22 cellular contexts compared by ENCODE assay signal in the genomic region with DNA sequence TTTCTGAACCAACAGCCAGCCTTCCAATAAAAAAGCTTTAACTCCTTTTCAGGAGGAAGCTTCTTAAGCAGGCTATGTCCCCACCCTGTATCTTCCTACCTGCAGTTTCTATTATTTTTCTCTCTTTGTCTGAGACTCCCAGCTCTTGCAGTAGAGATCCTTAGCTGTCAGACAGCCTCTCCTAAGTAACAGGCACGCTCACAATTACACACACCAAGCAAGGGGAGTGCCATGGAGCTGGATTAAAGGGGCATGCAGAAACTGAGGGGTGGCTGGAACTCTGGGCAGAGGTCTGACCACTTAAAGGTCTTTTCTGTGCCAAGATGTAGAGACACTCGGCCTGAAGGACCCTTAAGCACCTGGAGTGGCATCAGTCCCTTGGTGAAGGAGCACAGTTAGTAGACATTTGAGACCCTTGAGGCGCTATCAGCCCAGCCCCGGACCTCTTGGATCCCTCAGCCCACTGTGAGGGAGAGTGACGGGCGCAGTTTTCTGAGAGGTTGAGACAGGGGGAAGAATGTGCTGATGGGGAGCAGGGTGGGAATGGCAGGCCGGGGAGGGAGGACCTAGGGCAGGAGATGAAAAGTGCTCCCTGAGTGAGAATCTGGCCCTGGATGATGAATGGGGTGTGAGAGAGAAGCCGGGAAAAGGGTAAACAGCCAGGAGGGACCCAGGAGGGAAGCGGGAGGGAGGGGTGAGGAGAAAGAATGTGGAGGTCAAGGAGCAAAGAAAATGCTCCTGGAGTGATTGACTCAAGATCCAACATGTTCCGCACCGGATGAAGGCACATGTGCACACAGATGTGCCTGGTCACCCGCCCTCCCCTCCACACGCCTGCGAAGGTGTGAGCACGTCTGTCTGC. TPM values are rescaled to one million over a fixed set of nuclear protein-coding genes. Genes with fewer than 3 reads are reported as not detected.
DNase-seq lines count a peak whose midpoint lies in the region; ATAC-seq, FAIRE-seq and TF ChIP-seq lines count a peak whose summit lies in the region.
"Had no signal": no experiment of that assay in that cellular context is flagged by ENCODE, and none has a peak within 500 bp of the region (broad histone marks: within the 10 kb centered on the region; RNA-seq: fewer than 3 reads in every experiment).

No MANE protein-coding gene starts in this region.

- peaks cover 68% of the 10 kb centered on the region for H3K4me1 ChIP-seq in endothelial cell of umbilical vein (ENCODE audit: control insufficient read depth, extremely low read depth, insufficient read depth, low read length)
- H3K4me1 ChIP-seq: HAP-1 had no signal

- H3K9ac ChIP-seq in endothelial cell of umbilical vein (replicated peaks; ENCODE audit: extremely low read depth, insufficient read depth, low read length): peak overlapping the region; percentile 20

- BruUV-seq in endothelial cell of umbilical vein (replicated peaks; lab: Mats Ljungman, UMichigan): no TSS peak

- no peaks in the 10 kb centered on the region for H3K9me3 ChIP-seq in endothelial cell of umbilical vein (replicated peaks; ENCODE audit: control insufficient read depth, insufficient read depth, low read length)
- H3K9me3 ChIP-seq: esophagus squamous epithelium, HAP-1 had no signal

- H3K4me3 Mint-ChIP-seq in nephron: peak overlapping the region in 1 of 3 experiments; percentile 31
- H3K4me3 Mint-ChIP-seq in type B pancreatic cell: peak overlapping the region; percentile 65
- H3K4me3 Mint-ChIP-seq: activated CD8-positive, alpha-beta T cell treated with anti-CD3 and anti-CD28 coated beads for 36 hours; activated naive CD8-positive, alpha-beta T cell; activated T-cell treated with anti-CD3 and anti-CD28 coated beads, Interleukin-2, amount 50 U/mL, for 4 hours; immature natural killer cell had no signal

- TF ChIP-seq CTCF in endothelial cell of umbilical vein (IDR thresholded peaks at IDR 0.05; ENCODE audit: extremely low read depth in 1 of 2, insufficient read depth in 1 of 2, low read depth in 1 of 2, low read length in 2 of 2): no peak
- no peak for TF ChIP-seq CTCF in nephron (IDR thresholded peaks at IDR 0.05; ENCODE audit: unreplicated experiment in 3 of 3)
- no peak for TF ChIP-seq CTCF in type B pancreatic cell (conservative IDR thresholded peaks at IDR 0.05)

- no peaks in the 10 kb centered on the region for H3K9me1 ChIP-seq in endothelial cell of umbilical vein (replicated peaks; ENCODE audit: control insufficient read depth, extremely low read depth, insufficient read depth, low read length)

- no peak overlapping the region for H3K27ac ChIP-seq in endothelial cell of umbilical vein (ENCODE audit: insufficient read depth, low read depth, low read length)
- H3K27ac ChIP-seq: C4-2B had no signal

- no peak overlapping the region for H3K4me2 ChIP-seq in endothelial cell of umbilical vein (ENCODE audit: insufficient read depth, low read length)

- H3K36me3 Mint-ChIP-seq in nephron (ENCODE audit: low read depth): peaks cover 9% of the 10 kb centered on the region
- peaks cover 26% of the 10 kb centered on the region for H3K36me3 Mint-ChIP-seq in type B pancreatic cell
- H3K36me3 Mint-ChIP-seq: activated naive CD8-positive, alpha-beta T cell; immature natural killer cell had no signal

- CTCF ChIA-PET in endothelial cell of umbilical vein (lab: Charles Lee): interaction anchor here (1.1 to 2.0 kb wide), 3 partner anchors 8 to 14 kb away, joined by 3 to 8 read pairs (median 6); no protein-coding TSS in a partner anchor

- intact Hi-C loops in endothelial cell of umbilical vein (cut with micrococcal nuclease): no loop called here

- no peak for ATAC-seq in GM21619 (IDR thresholded peaks at IDR 0.05; ENCODE audit: unreplicated experiment)
- no peak for ATAC-seq in HG03159 (IDR thresholded peaks at IDR 0.05; ENCODE audit: unreplicated experiment)
- ATAC-seq: activated CD8-positive, alpha-beta T cell treated with anti-CD3 and anti-CD28 coated beads for 36 hours; activated T-cell treated with anti-CD3 and anti-CD28 coated beads, Interleukin-2, amount 50 U/mL, for 4 hours had no signal

- no peaks in the 10 kb centered on the region for H3K27me3 ChIP-seq in endothelial cell of umbilical vein (ENCODE audit: control insufficient read depth in 2 of 2, insufficient read depth in 2 of 2, low read length in 2 of 2)
- H3K27me3 ChIP-seq: esophagus squamous epithelium had no signal

- peaks cover 8 to 12% of the 10 kb centered on the region in 2 experiments for H3K36me3 ChIP-seq in endothelial cell of umbilical vein (ENCODE audit: control insufficient read depth in 2 of 2, extremely low read depth in 1 of 2, insufficient read depth in 2 of 2, low read length in 2 of 2)
- H3K36me3 ChIP-seq: HAP-1 had no signal

- H3K9me3 Mint-ChIP-seq in nephron (no peaks in the 10 kb centered on the region), type B pancreatic cell (peaks cover 6% of the 10 kb centered on the region)
- H3K9me3 Mint-ChIP-seq: activated CD8-positive, alpha-beta T cell treated with anti-CD3 and anti-CD28 coated beads for 36 hours; activated T-cell treated with anti-CD3 and anti-CD28 coated beads, Interleukin-2, amount 50 U/mL, for 4 hours; immature natural killer cell had no signal

- dilution Hi-C loops in endothelial cell of umbilical vein (cut with MboI; ENCODE audit: extremely low pct_ligation_motif_present, low sequenced_read_pairs): loop anchor here (25.0 kb wide), 1 partner anchor 94 kb away; no protein-coding TSS in a partner anchor

- H2AFZ ChIP-seq in endothelial cell of umbilical vein (ENCODE audit: low read depth, low read length): no peak overlapping the region

- no peak for FAIRE-seq in endothelial cell of umbilical vein (lab: Jason Lieb, UNC)
- FAIRE-seq: A204.1, GM18507 had no signal

- no peak for TF ChIP-seq POLR2A in endothelial cell of umbilical vein (IDR thresholded peaks at IDR 0.05; ENCODE audit: low read depth, low read length)

- H3K27ac Mint-ChIP-seq in nephron: peak overlapping the region; percentile 66 to 73 (median 72)
- H3K27ac Mint-ChIP-seq in type B pancreatic cell: peak overlapping the region; percentile 71
- H3K27ac Mint-ChIP-seq: activated CD8-positive, alpha-beta T cell treated with anti-CD3 and anti-CD28 coated beads for 36 hours; activated naive CD8-positive, alpha-beta T cell; immature natural killer cell had no signal

- POLR2A ChIA-PET in endothelial cell of umbilical vein (lab: Charles Lee): no interaction called here

- peak in 2 of 3 experiments; percentile 31 to 43 for DNase-seq in NCI-H1417 (lab: John Stamatoyannopoulos, UW)
- no peak for DNase-seq in NCI-H1417 treated with DMSO at 0.1 percent for 48 hours (lab: John Stamatoyannopoulos, UW)
- DNase-seq in endothelial cell of umbilical vein (ENCODE audit: low read depth, low spot score): no peak
- DNase-seq in type B pancreatic cell (ENCODE audit: extremely low spot score, unreplicated experiment): no peak
- DNase-seq in hippocampal formation (lab: John Stamatoyannopoulos, UW): no peak
- DNase-seq: activated CD8-positive, alpha-beta T cell treated with anti-CD3 and anti-CD28 coated beads for 36 hours; activated T-cell treated with anti-CD3 and anti-CD28 coated beads, Interleukin-2, amount 50 U/mL, for 4 hours; dorsolateral prefrontal cortex; esophagus squamous epithelium; immature natural killer cell; Karpas-422; NK-92 treated with Interleukin-12 subunit alpha and Interleukin-12 subunit beta, amount 100 ng/mL, for 24 hours; stimulated activated CD4-positive, alpha-beta T cell treated with anti-CD3 and anti-CD28 coated beads, Interleukin-4, amount 100 ng/mL, for 1 hour; SW 1271 had no signal

- peaks cover 91% of the 10 kb centered on the region for H3K4me1 Mint-ChIP-seq in nephron
- H3K4me1 Mint-ChIP-seq in type B pancreatic cell (ENCODE audit: unreplicated experiment): peaks cover 90% of the 10 kb centered on the region

- H3K27me3 Mint-ChIP-seq in nephron (ENCODE audit: low read depth) (peaks cover 23% of the 10 kb centered on the region), type B pancreatic cell (no peaks in the 10 kb centered on the region)

- no peak overlapping the region for H3K4me3 ChIP-seq in endothelial cell of umbilical vein (replicated peaks in 1 of 3; ENCODE audit: insufficient read depth in 1 of 3, low read depth in 1 of 3, low read length in 3 of 3)
- H3K4me3 ChIP-seq: dorsolateral prefrontal cortex, esophagus squamous epithelium, HAP-1 had no signal

- no peaks in the 10 kb centered on the region for H4K20me1 ChIP-seq in endothelial cell of umbilical vein (replicated peaks; ENCODE audit: control insufficient read depth, extremely low read depth, insufficient read depth, low read length)

- H3K79me2 ChIP-seq in endothelial cell of umbilical vein (ENCODE audit: control insufficient read depth, insufficient read depth, low read length): peaks cover 100% of the 10 kb centered on the region

TF ChIP-seq in endothelial cell of umbilical vein, 7 proteins besides CTCF, POLR2A, EP300 and RAD21:
- TF ChIP-seq MYC (IDR thresholded peaks at IDR 0.05; ENCODE audit: low read depth, low read length) (no peak), GATA2 (IDR thresholded peaks at IDR 0.05; ENCODE audit: insufficient read depth, insufficient read length, low read depth, low read length) (no peak), EZH2 (IDR thresholded peaks at IDR 0.05; ENCODE audit: borderline replicate concordance, low read depth, low read length, severe bottlenecking) (no peak), JUN (IDR thresholded peaks at IDR 0.05; ENCODE audit: borderline replicate concordance, insufficient read depth, insufficient read length, low read depth) (no peak), POLR2AphosphoS5 (IDR thresholded peaks at IDR 0.05; ENCODE audit: insufficient read depth, low read depth, low read length) (no peak), FOS (IDR thresholded peaks at IDR 0.05; ENCODE audit: borderline replicate concordance, insufficient read depth, low read length) (no peak)

RNA-seq across cellular contexts. Expression of gene PLXNA2, which starts 13.3 kb away (rescaled TPM):
- total RNA-seq in endothelial cell of umbilical vein (229 and 302 TPM in 2 replicates), type B pancreatic cell (ENCODE audit: low replicate concordance) (80.1 and 120 TPM in 2 replicates)
- 42.6 and 43.3 TPM in 2 replicates for polyA plus RNA-seq in endothelial cell of umbilical vein
- polyA plus RNA-seq in endothelial cell of umbilical vein (2011; cell fraction: cytosol; rRNA removed): 45.8 and 46.2 TPM in 2 replicates
- 246 and 252 TPM in 2 replicates for polyA plus RNA-seq in endothelial cell of umbilical vein (2011; cell fraction: nucleus; rRNA removed)
- polyA plus RNA-seq in endothelial cell of umbilical vein (2012): 71.3 and 100 TPM in 2 replicates
- polyA minus RNA-seq in endothelial cell of umbilical vein: 148 and 179 TPM in 2 replicates
- polyA minus RNA-seq in endothelial cell of umbilical vein (2011; cell fraction: cytosol; rRNA and poly(A)+ RNA removed): 4.7 TPM
- 206 and 227 TPM in 2 replicates for polyA minus RNA-seq in endothelial cell of umbilical vein (2011; cell fraction: nucleus; rRNA and poly(A)+ RNA removed)

Comparison
In these comparisons a context has a peak if more than half of its experiments do, and no peak if none do; other contexts are left out.
1. DNase-seq: peak in NCI-H1417 (2 of 3); none in NCI-H1417 treated with DMSO at 0.1 percent for 48 hours (single experiment), endothelial cell of umbilical vein (single experiment), type B pancreatic cell (single experiment) and hippocampal formation (0 of 2).